Comparison of ENCODE assay signal across 1 cellular context in genomic region chr3:158713094-158713499, GRCh38.
A peak's percentile ranks its signal among the peaks of the same experiment; 100 is the strongest.
TF ChIP-seq lines count a peak whose summit lies in the region.

No MANE protein-coding gene starts in this region.

TF ChIP-seq in K562, 482 proteins besides CTCF, POLR2A, EP300 and RAD21 (continued from another document):
- TF ChIP-seq ZNF592 (IDR thresholded peaks at IDR 0.05), result peak; percentile 86
- 0 out of 2 replicates have a peak, but pooled peaks have one; percentile 25 for TF ChIP-seq ZNF395 (CRISPR knock-in tag; IDR thresholded peaks at IDR 0.05)
- no peak for TF ChIP-seq FOXJ2 (tag; IDR thresholded peaks at IDR 0.05)
- TF ChIP-seq ZNF232 (CRISPR knock-in tag; IDR thresholded peaks at IDR 0.05), result no peak
- TF ChIP-seq MGA (IDR thresholded peaks at IDR 0.05), result peak; percentile 75
- TF ChIP-seq ERF (CRISPR knock-in tag; IDR thresholded peaks at IDR 0.05), result peak; percentile 77
- peak; percentile 89 for TF ChIP-seq BHLHE40 (IDR thresholded peaks at IDR 0.05; ENCODE audit: low read length)
- TF ChIP-seq SIX5 (IDR thresholded peaks at IDR 0.05; ENCODE audit: borderline replicate concordance in 1 of 2, insufficient read depth in 1 of 2, low read depth in 1 of 2, low read length in 2 of 2), result no peak
- TF ChIP-seq STAG1 (CRISPR knock-in tag; IDR thresholded peaks at IDR 0.05; ENCODE audit: borderline replicate concordance), result no peak
- peak; percentile 72; the same call in 1 of the 2 replicates for TF ChIP-seq ZBTB17 (CRISPR knock-in tag; IDR thresholded peaks at IDR 0.05)
- TF ChIP-seq L3MBTL2 (IDR thresholded peaks at IDR 0.05), result peak; percentile 62; the same call in 1 of the 2 replicates
- TF ChIP-seq MAX (CRISPR knock-in tag; IDR thresholded peaks at IDR 0.05), result peak; percentile 51; the same call in 1 of the 2 replicates
- no peak for TF ChIP-seq XRCC4 (IDR thresholded peaks at IDR 0.05; ENCODE audit: extremely low read depth, insufficient read depth, insufficient read length)
- no peak for TF ChIP-seq ZNF354B (CRISPR knock-in tag; IDR thresholded peaks at IDR 0.05)
